Comparison of ENCODE assay signal across 8 cellular contexts in genomic region chr13:97261254-97262015, GRCh38. TPM values are rescaled to one million over a fixed set of nuclear protein-coding genes. Genes with fewer than 3 reads are reported as not detected.
DNase-seq lines count a peak whose midpoint lies in the region; ATAC-seq and TF ChIP-seq lines count a peak whose summit lies in the region.

No MANE protein-coding gene starts in this region.

- POLR2A ChIA-PET in activated CD4-positive, alpha-beta T cell treated with anti-CD3 and anti-CD28 coated beads, Interleukin-2, amount 10 ng/mL, durations not matched to agents 7 days and 5 days (lab: Charles Lee) = no interaction called here

- H3K4me3 Mint-ChIP-seq in activated CD4-positive, alpha-beta T cell treated with anti-CD3 and anti-CD28 coated beads, Interleukin-2, amount 10 ng/mL, durations not matched to agents 7 days and 5 days = no peak overlapping the region
- H3K4me3 Mint-ChIP-seq in activated naive CD8-positive, alpha-beta T cell treated with anti-CD3 and anti-CD28 coated beads for 36 hours = no peak overlapping the region
- H3K4me3 Mint-ChIP-seq in osteocyte (ENCODE audit: unreplicated experiment) = no peak overlapping the region

- peaks cover 18% of the 10 kb centered on the region for H3K36me3 Mint-ChIP-seq in activated CD4-positive, alpha-beta T cell treated with anti-CD3 and anti-CD28 coated beads, Interleukin-2, amount 10 ng/mL, durations not matched to agents 7 days and 5 days (ENCODE audit: low read depth)
- peaks cover 39% of the 10 kb centered on the region for H3K36me3 Mint-ChIP-seq in activated naive CD8-positive, alpha-beta T cell treated with anti-CD3 and anti-CD28 coated beads for 36 hours
- peaks cover 17% of the 10 kb centered on the region for H3K36me3 Mint-ChIP-seq in osteocyte (ENCODE audit: unreplicated experiment)

- ATAC-seq in HG03097 (IDR thresholded peaks at IDR 0.05; ENCODE audit: low FRiP score, unreplicated experiment) = peak; percentile 48

- peak; percentile 38 for DNase-seq in activated CD4-positive, alpha-beta T cell treated with anti-CD3 and anti-CD28 coated beads for 48 hours
- DNase-seq in activated CD4-positive, alpha-beta T cell treated with anti-CD3 and anti-CD28 coated beads, Interleukin-2, amount 10 ng/mL, durations not matched to agents 7 days and 5 days = no peak
- DNase-seq in activated naive CD8-positive, alpha-beta T cell treated with anti-CD3 and anti-CD28 coated beads for 36 hours = no peak
- DNase-seq in osteocyte (ENCODE audit: extremely low spot score, unreplicated experiment) (no peak), NK-92 (lab: John Stamatoyannopoulos, UW; ENCODE audit: unreplicated experiment) (no peak), ureter (ENCODE audit: low spot score) (no peak), mucosa of gallbladder (ENCODE audit: low spot score) (no peak)

- TF ChIP-seq CTCF in osteocyte (IDR thresholded peaks at IDR 0.05) = no peak

- H3K27ac Mint-ChIP-seq in activated CD4-positive, alpha-beta T cell treated with anti-CD3 and anti-CD28 coated beads, Interleukin-2, amount 10 ng/mL, durations not matched to agents 7 days and 5 days = no peak overlapping the region
- H3K27ac Mint-ChIP-seq in activated naive CD8-positive, alpha-beta T cell treated with anti-CD3 and anti-CD28 coated beads for 36 hours = peak overlapping the region; percentile 71
- peak overlapping the region; percentile 84 for H3K27ac Mint-ChIP-seq in osteocyte (ENCODE audit: unreplicated experiment)

- H3K4me1 Mint-ChIP-seq in activated CD4-positive, alpha-beta T cell treated with anti-CD3 and anti-CD28 coated beads, Interleukin-2, amount 10 ng/mL, durations not matched to agents 7 days and 5 days = peaks cover 61% of the 10 kb centered on the region
- peaks cover 73% of the 10 kb centered on the region for H3K4me1 Mint-ChIP-seq in activated naive CD8-positive, alpha-beta T cell treated with anti-CD3 and anti-CD28 coated beads for 36 hours
- peaks cover 82% of the 10 kb centered on the region for H3K4me1 Mint-ChIP-seq in osteocyte (ENCODE audit: unreplicated experiment)

- CTCF ChIA-PET in activated CD4-positive, alpha-beta T cell treated with anti-CD3 and anti-CD28 coated beads, Interleukin-2, amount 10 ng/mL, durations not matched to agents 7 days and 5 days (lab: Charles Lee) = no interaction called here

- no peaks in the 10 kb centered on the region for H3K27me3 Mint-ChIP-seq in activated CD4-positive, alpha-beta T cell treated with anti-CD3 and anti-CD28 coated beads, Interleukin-2, amount 10 ng/mL, durations not matched to agents 7 days and 5 days
- H3K27me3 Mint-ChIP-seq in activated naive CD8-positive, alpha-beta T cell treated with anti-CD3 and anti-CD28 coated beads for 36 hours = no peaks in the 10 kb centered on the region
- no peaks in the 10 kb centered on the region for H3K27me3 Mint-ChIP-seq in osteocyte (ENCODE audit: unreplicated experiment)

- H3K9me3 Mint-ChIP-seq in activated CD4-positive, alpha-beta T cell treated with anti-CD3 and anti-CD28 coated beads, Interleukin-2, amount 10 ng/mL, durations not matched to agents 7 days and 5 days = no peaks in the 10 kb centered on the region
- peaks cover 4% of the 10 kb centered on the region for H3K9me3 Mint-ChIP-seq in activated naive CD8-positive, alpha-beta T cell treated with anti-CD3 and anti-CD28 coated beads for 36 hours
- no peaks in the 10 kb centered on the region for H3K9me3 Mint-ChIP-seq in osteocyte (ENCODE audit: unreplicated experiment)

RNA-seq across cellular contexts. Expression of gene MBNL2, which starts 39.3 kb away (rescaled TPM):
- 10 to 100 TPM; 13.4 to 15.5 TPM for total RNA-seq in activated CD4-positive, alpha-beta T cell treated with anti-CD3 and anti-CD28 coated beads, Interleukin-2, amount 10 ng/mL, durations not matched to agents 7 days and 5 days
- 10 to 100 TPM; 12.5 to 13.6 TPM for total RNA-seq in activated naive CD8-positive, alpha-beta T cell treated with anti-CD3 and anti-CD28 coated beads for 36 hours
- total RNA-seq in osteocyte (66.6 and 71.8 TPM in 2 replicates), ureter (89.0 TPM), mucosa of gallbladder (74.7 TPM)
